28 cellular contexts compared by ENCODE assay signal in the genomic region with DNA sequence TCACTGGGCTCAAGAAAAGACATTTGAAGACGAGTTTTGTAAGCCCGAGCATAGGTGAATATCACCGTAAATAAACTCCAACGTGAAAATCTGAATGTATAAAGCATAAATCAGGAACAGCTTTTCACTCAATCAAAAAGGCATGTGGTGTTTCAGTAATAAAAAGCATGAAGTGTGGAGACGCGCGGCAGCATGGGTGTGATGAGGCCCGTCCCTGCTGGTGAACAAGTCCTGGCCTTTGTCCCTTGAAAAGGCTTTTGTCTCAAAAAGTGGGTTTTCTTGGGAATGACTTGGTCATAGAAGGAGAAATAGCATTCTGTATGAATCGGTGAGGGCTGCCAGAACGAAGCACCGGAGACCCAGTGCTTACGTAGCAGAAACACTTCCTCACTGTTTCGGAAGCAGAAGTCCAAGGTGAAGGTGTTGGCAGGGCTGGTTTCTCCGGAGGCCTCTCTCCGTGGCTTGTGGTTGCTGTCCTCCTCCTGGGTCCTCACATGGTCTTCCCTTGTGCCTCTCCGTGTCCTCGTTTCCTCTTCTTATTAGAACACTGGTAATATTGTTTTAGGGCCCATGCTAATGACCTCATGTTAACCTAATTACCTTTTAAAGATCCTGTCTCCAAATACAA. TPM values are rescaled to one million over a fixed set of nuclear protein-coding genes. Genes with fewer than 3 reads are reported as not detected.
DNase-seq lines count a peak whose midpoint lies in the region; ATAC-seq and TF ChIP-seq lines count a peak whose summit lies in the region.
"Had no signal": no experiment of that assay in that cellular context is flagged by ENCODE, and none has a peak within 500 bp of the region (broad histone marks: within the 10 kb centered on the region; RNA-seq: fewer than 3 reads in every experiment).

No MANE protein-coding gene starts in this region.

- no peaks in the 10 kb centered on the region for H3K9me3 Mint-ChIP-seq in HFFc6
- H3K9me3 Mint-ChIP-seq in endothelial cell (ENCODE audit: unreplicated experiment) = no peaks in the 10 kb centered on the region
- H3K9me3 Mint-ChIP-seq: activated T-cell treated with anti-CD3 and anti-CD28 coated beads, Interleukin-2, amount 50 U/mL, for 4 hours; immature natural killer cell; T-helper 2 cell treated with Interferon-gamma antibody and Interleukin-4, amounts not matched to agents 5 μg/mL and 100 μg/mL, for 36 hours had no signal

- H3K27me3 ChIP-seq in RWPE2 (ENCODE audit: insufficient read depth, poor library complexity, severe bottlenecking) (no peaks in the 10 kb centered on the region), smooth muscle cell (ENCODE audit: low read depth) (no peaks in the 10 kb centered on the region), SJCRH30 (no peaks in the 10 kb centered on the region)
- H3K27me3 ChIP-seq: BE2C, gastrocnemius medialis, tibial nerve had no signal

- H3K9me3 ChIP-seq in RWPE2 (ENCODE audit: severe bottlenecking) (no peaks in the 10 kb centered on the region), smooth muscle cell (replicated peaks; ENCODE audit: low read depth) (no peaks in the 10 kb centered on the region), SJCRH30 (replicated peaks) (no peaks in the 10 kb centered on the region)
- H3K9me3 ChIP-seq: BE2C, gastrocnemius medialis, psoas muscle, tibial nerve had no signal

- H3K4me3 ChIP-seq in RWPE2 (ENCODE audit: severe bottlenecking) = no peak overlapping the region
- H3K4me3 ChIP-seq in smooth muscle cell = no peak overlapping the region
- no peak overlapping the region for H3K4me3 ChIP-seq in SJCRH30
- H3K4me3 ChIP-seq: gastrocnemius medialis, psoas muscle, SK-N-MC, tibial nerve had no signal

- peak overlapping the region; percentile 81 for H3K4me2 ChIP-seq in smooth muscle cell

- H3K27ac Mint-ChIP-seq in HFFc6 (no peak overlapping the region; the same call in 1 of the 2 replicates), endothelial cell (ENCODE audit: unreplicated experiment) (peak overlapping the region; percentile 91)
- H3K27ac Mint-ChIP-seq: T-helper 2 cell treated with Interferon-gamma antibody and Interleukin-4, amounts not matched to agents 5 μg/mL and 100 μg/mL, for 36 hours had no signal

- H3K4me3 Mint-ChIP-seq in HFFc6 (0 out of 2 replicates have a peak overlapping the region, but pooled peaks have one; percentile 33), endothelial cell (ENCODE audit: unreplicated experiment) (no peak overlapping the region)
- H3K4me3 Mint-ChIP-seq: activated T-cell treated with anti-CD3 and anti-CD28 coated beads, Interleukin-2, amount 50 U/mL, for 4 hours; immature natural killer cell; T-helper 2 cell treated with Interferon-gamma antibody and Interleukin-4, amounts not matched to agents 5 μg/mL and 100 μg/mL, for 36 hours had no signal

- DNase-seq in HFFc6 (no peak), RWPE2 (ENCODE audit: low spot score) (no peak), endothelial cell (ENCODE audit: low spot score) (no peak), smooth muscle cell (lab: John Stamatoyannopoulos, UW; ENCODE audit: unreplicated experiment) (no peak), retina (no peak), SJCRH30 (no peak)
- DNase-seq: activated CD4-positive, alpha-beta T cell treated with anti-CD3 and anti-CD28 coated beads for 48 hours; activated gamma-delta T cell treated with Interleukin-2 at 50 U/mL for 16 hours; activated T-cell treated with anti-CD3 and anti-CD28 coated beads, Interleukin-2, amount 50 U/mL, for 4 hours; BE2C; central memory CD4-positive, alpha-beta T cell; gastrocnemius medialis; GDM1; hypothalamus; immature natural killer cell; NCI-H187; NCI-H2171 treated with DMSO at 0.1 percent for 48 hours; NCI-H524; nucleus accumbens; psoas muscle; stimulated activated naive CD8-positive, alpha-beta T cell treated with anti-CD3 and anti-CD28 coated beads, Interleukin-15, Interleukin-2, amounts not matched to agents 100 U/mL and 50 U/mL, for 24 hours had no signal

- no peak overlapping the region for H2AFZ ChIP-seq in smooth muscle cell (ENCODE audit: low read depth)

- no peak overlapping the region for H3K9ac ChIP-seq in smooth muscle cell (ENCODE audit: low read depth)

- peaks cover 10% of the 10 kb centered on the region for H3K27me3 Mint-ChIP-seq in HFFc6 (ENCODE audit: insufficient read depth)
- peaks cover 17% of the 10 kb centered on the region for H3K27me3 Mint-ChIP-seq in endothelial cell (ENCODE audit: unreplicated experiment)

- H3K79me2 ChIP-seq in smooth muscle cell (ENCODE audit: low read depth) = no peaks in the 10 kb centered on the region

- H4K20me1 ChIP-seq in smooth muscle cell (ENCODE audit: low read depth) = no peaks in the 10 kb centered on the region

- TF ChIP-seq CTCF in HFFc6 (IDR thresholded peaks at IDR 0.05) (no peak), RWPE2 (IDR thresholded peaks at IDR 0.05; ENCODE audit: poor library complexity, severe bottlenecking) (no peak), endothelial cell (IDR thresholded peaks at IDR 0.05; ENCODE audit: unreplicated experiment) (no peak), smooth muscle cell (IDR thresholded peaks at IDR 0.05; ENCODE audit: borderline replicate concordance, insufficient read depth, poor library complexity, severe bottlenecking) (no peak)

- H3K27ac ChIP-seq in RWPE2 (ENCODE audit: poor library complexity, severe bottlenecking) = peak overlapping the region; percentile 44
- peak overlapping the region; percentile 25 for H3K27ac ChIP-seq in smooth muscle cell (ENCODE audit: low read depth)
- H3K27ac ChIP-seq in SJCRH30 = no peak overlapping the region
- H3K27ac ChIP-seq: gastrocnemius medialis, HL-60, psoas muscle, SK-N-MC, tibial nerve had no signal

- H3F3A ChIP-seq in smooth muscle cell (ENCODE audit: low read depth) = no peaks in the 10 kb centered on the region

- H3K36me3 Mint-ChIP-seq in HFFc6 (ENCODE audit: low read depth) (no peaks in the 10 kb centered on the region), endothelial cell (ENCODE audit: low read depth, unreplicated experiment) (peaks cover 8% of the 10 kb centered on the region)

- WGBS in smooth muscle cell (ENCODE audit: low lambda C conversion rate) = 89% methylated on average over 17 of the region's 17 CpGs

- peaks cover 25% of the 10 kb centered on the region for H3K4me1 ChIP-seq in RWPE2 (ENCODE audit: insufficient read depth, poor library complexity, severe bottlenecking)
- H3K4me1 ChIP-seq in smooth muscle cell (ENCODE audit: low read depth) = peaks cover 8% of the 10 kb centered on the region
- peaks cover 4% of the 10 kb centered on the region; the same call in 1 of the 2 replicates for H3K4me1 ChIP-seq in SJCRH30
- H3K4me1 ChIP-seq: BE2C, gastrocnemius medialis, psoas muscle had no signal

- ATAC-seq in RWPE2 (ENCODE audit: low read depth) (no peak), HG03196 (IDR thresholded peaks at IDR 0.05; ENCODE audit: unreplicated experiment) (no peak), GM19397 (IDR thresholded peaks at IDR 0.05; ENCODE audit: unreplicated experiment) (no peak)
- ATAC-seq: activated T-cell treated with anti-CD3 and anti-CD28 coated beads, Interleukin-2, amount 50 U/mL, for 4 hours; gastrocnemius medialis; psoas muscle; stimulated activated naive CD8-positive, alpha-beta T cell treated with anti-CD3 and anti-CD28 coated beads, Interleukin-15, Interleukin-2, amounts not matched to agents 100 U/mL and 50 U/mL, for 24 hours had no signal

- H3K4me1 Mint-ChIP-seq in HFFc6 (ENCODE audit: low read depth) (peaks cover 48% of the 10 kb centered on the region), endothelial cell (ENCODE audit: unreplicated experiment) (peaks cover 23% of the 10 kb centered on the region)
- H3K4me1 Mint-ChIP-seq: immature natural killer cell had no signal

- H3K36me3 ChIP-seq in RWPE2 (ENCODE audit: low read depth) (no peaks in the 10 kb centered on the region), smooth muscle cell (ENCODE audit: low read depth) (no peaks in the 10 kb centered on the region), SJCRH30 (no peaks in the 10 kb centered on the region)
- H3K36me3 ChIP-seq: BE2C, gastrocnemius medialis, tibial nerve had no signal

RNA-seq across cellular contexts. Expression of gene ROPN1L, which starts 24.9 kb away (rescaled TPM):
- total RNA-seq in HFFc6 (2021; fragmentation: NEBNext Ultra II Directional; extraction: Animal tissue kit (Norgen Biotek cat#: 25700)) = under 1 TPM; 0.38 to 0.68 (median 0.47) TPM
- total RNA-seq in endothelial cell (ENCODE audit: unreplicated experiment) (4.0 TPM), smooth muscle cell (0.63 and 3.0 TPM in 2 replicates)
- polyA plus RNA-seq in smooth muscle cell = 0.78 TPM in 1 of 2 replicates, not detected in the other
- total RNA-seq in SJCRH30 (2014; rRNA removed; shearing (Covaris generic)) = 0.14 TPM in 1 of 2 replicates, not detected in the other
- total RNA-seq: HepG2 had no signal
- polyA plus RNA-seq: HepG2 had no signal
